32 cellular contexts compared by ENCODE assay signal in the genomic region with DNA sequence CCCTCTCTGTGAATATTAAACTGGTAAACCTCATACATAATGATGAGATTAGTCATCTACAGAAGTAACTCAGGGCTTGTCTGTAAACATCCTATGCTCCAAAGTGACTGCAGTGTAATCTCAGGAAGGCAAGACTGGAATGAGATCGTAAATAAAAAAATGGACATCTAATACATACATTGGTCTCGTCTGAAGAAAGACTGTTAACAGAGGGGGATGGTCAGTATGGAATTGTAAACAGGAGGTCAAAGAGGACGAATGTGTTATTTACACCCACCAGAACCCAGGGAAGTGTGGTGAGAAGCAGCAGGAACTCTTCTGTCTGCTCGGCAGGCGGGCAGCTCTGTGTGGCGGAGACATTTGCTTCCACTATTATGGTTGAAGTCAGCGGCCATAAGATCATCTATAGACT. TPM values are rescaled to one million over a fixed set of nuclear protein-coding genes. Genes with fewer than 3 reads are reported as not detected.
DNase-seq lines count a peak whose midpoint lies in the region; ATAC-seq and TF ChIP-seq lines count a peak whose summit lies in the region.
"Had no signal": no experiment of that assay in that cellular context is flagged by ENCODE, and none has a peak within 500 bp of the region (broad histone marks: within the 10 kb centered on the region; RNA-seq: fewer than 3 reads in every experiment).

No MANE protein-coding gene starts in this region.

- 0 out of 2 replicates have a peak overlapping the region, but pooled peaks have one; percentile 7 for H2AFZ ChIP-seq in PC-3 (ENCODE audit: low read length)

- peak; percentile 70 for DNase-seq in NCI-H146 (lab: John Stamatoyannopoulos, UW)
- DNase-seq in NCI-H146 treated with DMSO at 0.1 percent for 48 hours (lab: John Stamatoyannopoulos, UW; ENCODE audit: unreplicated experiment), result no peak
- DNase-seq in PC-3, result peak; percentile 56
- no peak for DNase-seq in endothelial cell (ENCODE audit: low spot score)
- no peak for DNase-seq in aorta
- no peak for DNase-seq in vagina (ENCODE audit: extremely low spot score in 2 of 2)
- no peak for DNase-seq in activated naive CD8-positive, alpha-beta T cell treated with anti-CD3 and anti-CD28 coated beads for 36 hours
- DNase-seq in epidermal melanocyte (ENCODE audit: insufficient read length, low spot score), result no peak
- DNase-seq: activated CD4-positive, alpha-beta T cell treated with anti-CD3 and anti-CD28 coated beads for 36 hours; activated T-cell treated with anti-CD3 and anti-CD28 coated beads for 4 hours; body of pancreas; CD8-positive, alpha-beta T cell; GF-D8; heart right ventricle; kidney glomerular epithelial cell; lower lobe of right lung; mucosa of descending colon; NCI-H1417 treated with DMSO at 0.1 percent for 48 hours; NCI-H2107; NCI-H446 treated with DMSO at 0.1 percent for 48 hours; NCI-H82; ovary; stimulated activated CD4-positive, alpha-beta T cell treated with anti-CD3 and anti-CD28 coated beads, Interleukin-12 subunit alpha, Interleukin-12 subunit beta, amount 100 ng/mL, for 4 hours; stimulated activated CD4-positive, alpha-beta T cell treated with anti-CD3 and anti-CD28 coated beads, Interleukin-4, amount 100 ng/mL, for 1 hour; substantia nigra had no signal

- H3K9me2 ChIP-seq in PC-3 (replicated peaks; ENCODE audit: low read length), result no peaks in the 10 kb centered on the region

- H3K4me3 ChIP-seq in PC-3 (ENCODE audit: low read length) (no peak overlapping the region), aorta (ENCODE audit: low read length in 2 of 2) (no peak overlapping the region), vagina (no peak overlapping the region)
- H3K4me3 ChIP-seq: body of pancreas, heart right ventricle, lower lobe of right lung, mucosa of descending colon, ovary, upper lobe of left lung had no signal

- peak overlapping the region; percentile 24; the same call in 1 of the 2 replicates for H3K4me2 ChIP-seq in PC-3 (ENCODE audit: low read length)
- H3K4me2 ChIP-seq: KMS-11 had no signal

- peak overlapping the region; percentile 45 for H3K4me3 Mint-ChIP-seq in endothelial cell (ENCODE audit: unreplicated experiment)
- no peak overlapping the region for H3K4me3 Mint-ChIP-seq in activated naive CD8-positive, alpha-beta T cell treated with anti-CD3 and anti-CD28 coated beads for 36 hours
- H3K4me3 Mint-ChIP-seq: activated CD4-positive, alpha-beta T cell treated with anti-CD3 and anti-CD28 coated beads for 36 hours; activated naive CD8-positive, alpha-beta T cell; CD8-positive, alpha-beta T cell; nephron had no signal

- POLR2A ChIA-PET in PC-3 (lab: Charles Lee; ENCODE audit: unreplicated experiment), result no interaction called here

- CTCF ChIA-PET in PC-3 (lab: Charles Lee), result no interaction called here

- BruUV-seq in PC-3 (replicated peaks; lab: Mats Ljungman, UMichigan), result no TSS peak

- H3K36me3 Mint-ChIP-seq in endothelial cell (ENCODE audit: low read depth, unreplicated experiment), result peaks cover 30% of the 10 kb centered on the region
- peaks cover 1% of the 10 kb centered on the region for H3K36me3 Mint-ChIP-seq in activated naive CD8-positive, alpha-beta T cell treated with anti-CD3 and anti-CD28 coated beads for 36 hours

- no peaks in the 10 kb centered on the region for H3K36me3 ChIP-seq in PC-3 (ENCODE audit: low read depth, low read length)
- H3K36me3 ChIP-seq in aorta (ENCODE audit: control insufficient read depth in 1 of 2, insufficient read depth in 2 of 2, low read length in 1 of 2), result no peaks in the 10 kb centered on the region
- H3K36me3 ChIP-seq in vagina, result no peaks in the 10 kb centered on the region
- H3K36me3 ChIP-seq: heart right ventricle, lower lobe of right lung, ovary, upper lobe of left lung had no signal

- H3K79me2 ChIP-seq in PC-3 (ENCODE audit: low read length), result no peaks in the 10 kb centered on the region

- H3K9me3 Mint-ChIP-seq in endothelial cell (ENCODE audit: unreplicated experiment), result no peaks in the 10 kb centered on the region
- no peaks in the 10 kb centered on the region for H3K9me3 Mint-ChIP-seq in activated naive CD8-positive, alpha-beta T cell treated with anti-CD3 and anti-CD28 coated beads for 36 hours
- H3K9me3 Mint-ChIP-seq: CD8-positive, alpha-beta T cell had no signal

- H3K9me3 ChIP-seq in PC-3 (ENCODE audit: low read length) (no peaks in the 10 kb centered on the region), aorta (ENCODE audit: control insufficient read depth, low read length) (no peaks in the 10 kb centered on the region), vagina (no peaks in the 10 kb centered on the region)
- H3K9me3 ChIP-seq: body of pancreas, heart right ventricle, lower lobe of right lung, mucosa of descending colon, ovary, upper lobe of left lung had no signal

- no peaks in the 10 kb centered on the region for H4K20me1 ChIP-seq in PC-3 (ENCODE audit: low read length)

- H3F3A ChIP-seq in PC-3 (ENCODE audit: low read length, unreplicated experiment), result no peaks in the 10 kb centered on the region

- 90% methylated on average over 7 of the region's 7 CpGs for WGBS in aorta, 2 donors

- peak overlapping the region; percentile 70 for H3K27ac Mint-ChIP-seq in endothelial cell (ENCODE audit: unreplicated experiment)
- no peak overlapping the region for H3K27ac Mint-ChIP-seq in activated naive CD8-positive, alpha-beta T cell treated with anti-CD3 and anti-CD28 coated beads for 36 hours
- H3K27ac Mint-ChIP-seq: activated CD4-positive, alpha-beta T cell treated with anti-CD3 and anti-CD28 coated beads for 36 hours; activated naive CD8-positive, alpha-beta T cell; CD8-positive, alpha-beta T cell; nephron had no signal

- H3K27me3 Mint-ChIP-seq in endothelial cell (ENCODE audit: unreplicated experiment), result peaks cover 3% of the 10 kb centered on the region
- H3K27me3 Mint-ChIP-seq in activated naive CD8-positive, alpha-beta T cell treated with anti-CD3 and anti-CD28 coated beads for 36 hours, result no peaks in the 10 kb centered on the region
- H3K27me3 Mint-ChIP-seq: activated CD4-positive, alpha-beta T cell treated with anti-CD3 and anti-CD28 coated beads for 36 hours; activated naive CD8-positive, alpha-beta T cell had no signal

- no peak overlapping the region for H3K27ac ChIP-seq in PC-3 (ENCODE audit: low read length)
- no peak overlapping the region for H3K27ac ChIP-seq in aorta (ENCODE audit: low read depth in 1 of 2, low read length in 2 of 2)
- no peak overlapping the region for H3K27ac ChIP-seq in vagina
- H3K27ac ChIP-seq: 22Rv1, body of pancreas, epithelial cell of prostate, heart right ventricle, KMS-11, lower lobe of right lung, ovary, upper lobe of left lung had no signal

- TF ChIP-seq POLR2A in vagina (IDR thresholded peaks at IDR 0.05), result no peak

- intact Hi-C loops in PC-3 (cut with micrococcal nuclease) (no loop called here), aorta (cut with DNase I) (no loop called here), vagina (cut with DNase I) (no loop called here)

- H3K4me1 ChIP-seq in PC-3 (ENCODE audit: insufficient read depth, low read length) (peaks cover 8% of the 10 kb centered on the region), aorta (ENCODE audit: control insufficient read depth in 1 of 2, insufficient read depth in 2 of 2, low read length in 2 of 2) (no peaks in the 10 kb centered on the region), vagina (no peaks in the 10 kb centered on the region)
- H3K4me1 ChIP-seq: body of pancreas, lower lobe of right lung, upper lobe of left lung had no signal

- H3K9ac ChIP-seq in PC-3 (ENCODE audit: low read length), result no peak overlapping the region
- H3K9ac ChIP-seq: KMS-11 had no signal

- peaks cover 52% of the 10 kb centered on the region for H3K4me1 Mint-ChIP-seq in endothelial cell (ENCODE audit: unreplicated experiment)
- H3K4me1 Mint-ChIP-seq in activated naive CD8-positive, alpha-beta T cell treated with anti-CD3 and anti-CD28 coated beads for 36 hours, result peaks cover 16% of the 10 kb centered on the region
- H3K4me1 Mint-ChIP-seq: nephron had no signal

- TF ChIP-seq CTCF in PC-3 (conservative IDR thresholded peaks at IDR 0.05; ENCODE audit: low read depth, low read length), result no peak
- no peak for TF ChIP-seq CTCF in endothelial cell (IDR thresholded peaks at IDR 0.05; ENCODE audit: unreplicated experiment)
- TF ChIP-seq CTCF in vagina (IDR thresholded peaks at IDR 0.05), result no peak

- H3K27me3 ChIP-seq in PC-3 (ENCODE audit: low read length) (no peaks in the 10 kb centered on the region), aorta (ENCODE audit: control insufficient read depth in 1 of 2, insufficient read depth in 2 of 2, low read length in 1 of 2) (no peaks in the 10 kb centered on the region), vagina (no peaks in the 10 kb centered on the region)
- H3K27me3 ChIP-seq: body of pancreas, heart right ventricle, ovary, upper lobe of left lung had no signal

- peak; percentile 95 for ATAC-seq in PC-3
- no peak for ATAC-seq in aorta (ENCODE audit: low FRiP score)
- ATAC-seq: activated CD4-positive, alpha-beta T cell treated with anti-CD3 and anti-CD28 coated beads for 36 hours; body of pancreas; CD8-positive, alpha-beta T cell; HCT116; heart right ventricle; lower lobe of right lung; mucosa of descending colon had no signal

RNA-seq across cellular contexts. Expression of a gene that starts 51.4 kb away (rescaled TPM):
- total RNA-seq in PC-3 (2014; rRNA removed) (3.4 and 5.1 TPM in 2 replicates), endothelial cell (ENCODE audit: unreplicated experiment) (82.5 TPM), aorta (10 to 100 TPM; 10.9 to 31.7 TPM), vagina (12.3 TPM)
- 1 to 10 TPM in 1 of 2 donors, under 1 TPM in 1; 0.64 to 1.0 TPM for polyA plus RNA-seq in aorta
- total RNA-seq in activated naive CD8-positive, alpha-beta T cell treated with anti-CD3 and anti-CD28 coated beads for 36 hours, result 1 to 10 TPM; 1.7 to 2.0 TPM

Comparison
In these comparisons a context has a peak if more than half of its experiments do, and no peak if none do; other contexts are left out.
1. DNase-seq: peak in NCI-H146 (single experiment) and PC-3 (single experiment); none in NCI-H146 treated with DMSO at 0.1 percent for 48 hours (single experiment), endothelial cell (single experiment), aorta (0 of 2), vagina (0 of 2), activated naive CD8-positive, alpha-beta T cell treated with anti-CD3 and anti-CD28 coated beads for 36 hours (single experiment) and epidermal melanocyte (single experiment).